Comparison of ENCODE assay signal across 8 cellular contexts in the genomic region with DNA sequence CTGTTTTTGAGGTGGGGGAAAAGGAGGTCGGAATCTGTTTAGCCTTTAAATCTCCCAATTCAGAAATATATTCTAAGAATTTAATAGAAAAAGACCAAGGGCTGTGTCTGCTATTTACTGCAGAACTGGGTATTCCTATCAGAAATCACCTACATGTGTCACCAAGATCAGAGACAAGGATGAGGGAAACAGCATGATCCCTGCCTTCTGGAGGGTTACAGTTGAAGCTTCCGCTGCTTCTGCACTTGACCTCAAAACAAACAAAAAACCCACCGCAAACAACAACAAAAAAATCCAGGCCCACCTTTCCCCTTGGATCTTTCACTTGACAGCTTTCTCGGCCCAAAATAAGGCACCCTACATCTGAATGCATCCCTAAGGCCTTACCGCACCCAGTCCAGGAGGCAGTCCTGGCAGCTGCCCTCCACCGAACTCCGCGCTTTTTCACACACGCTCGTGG. TPM values are rescaled to one million over a fixed set of nuclear protein-coding genes. Genes with fewer than 3 reads are reported as not detected.
DNase-seq lines count a peak whose midpoint lies in the region; ATAC-seq and TF ChIP-seq lines count a peak whose summit lies in the region.

No MANE protein-coding gene starts in this region.

- 15 to 20% methylated on average over 9 of the region's 10 CpGs for WGBS in lower leg skin, 2 donors
- 22% methylated on average over 10 of the region's 10 CpGs for WGBS in urinary bladder

- no peaks in the 10 kb centered on the region for H3K4me1 ChIP-seq in urinary bladder (ENCODE audit: insufficient read depth)

- TF ChIP-seq CTCF in GM12865 (IDR thresholded peaks at IDR 0.05; ENCODE audit: insufficient read depth, low read depth, low read length, missing control alignments) (no peak), astrocyte of the cerebellum (IDR thresholded peaks at IDR 0.05; ENCODE audit: low read depth, low read length, missing control alignments) (no peak), lower leg skin (IDR thresholded peaks at IDR 0.05) (no peak)

- peak; percentile 2 for ATAC-seq in HG02981 (IDR thresholded peaks at IDR 0.05; ENCODE audit: unreplicated experiment)
- no peak for ATAC-seq in GM19035 (IDR thresholded peaks at IDR 0.05; ENCODE audit: unreplicated experiment)

- intact Hi-C loops in lower leg skin (cut with DNase I; ENCODE audit: low total_unique reads) = no loop called here

- H3K27ac ChIP-seq in urinary bladder (ENCODE audit: low read depth) = peak overlapping the region; percentile 66

- TF ChIP-seq POLR2A in lower leg skin (IDR thresholded peaks at IDR 0.05) = no peak

- DNase-seq in GM12865 (ENCODE audit: low read depth) (no peak), astrocyte of the cerebellum (ENCODE audit: low read depth) (no peak), lower leg skin (ENCODE audit: low spot score in 2 of 2) (no peak), NCI-H2107 (lab: John Stamatoyannopoulos, UW) (no peak), occipital lobe (lab: John Stamatoyannopoulos, UW) (no peak)

- H3K4me3 ChIP-seq in GM12865 (ENCODE audit: low read depth, low read length) = peak overlapping the region; percentile 60
- H3K4me3 ChIP-seq in astrocyte of the cerebellum (ENCODE audit: low read depth, low read length) = peak overlapping the region; percentile 98
- peak overlapping the region; percentile 67 for H3K4me3 ChIP-seq in lower leg skin (ENCODE audit: low read depth, poor library complexity, severe bottlenecking)
- H3K4me3 ChIP-seq in urinary bladder (ENCODE audit: low read depth, low read length) = peak overlapping the region; percentile 81

- H3K36me3 ChIP-seq in urinary bladder (ENCODE audit: insufficient read depth) = no peaks in the 10 kb centered on the region

- in situ Hi-C loops in astrocyte of the cerebellum (cut with HindIII; ENCODE audit: low sequenced_read_pairs) = no loop called here

RNA-seq across cellular contexts. Expression of gene CDK14, which starts 0.8 kb away (rescaled TPM):
- 10 to 100 TPM in 1 of 4 donors, 1 to 10 TPM in 3; 1.1 to 12.7 (median 5.8) TPM for total RNA-seq in lower leg skin
- 78.5 TPM for total RNA-seq in urinary bladder
- polyA plus RNA-seq in urinary bladder = 8.8 TPM
- total RNA-seq in occipital lobe = 123 TPM
